In genomic region chr5:69467442-69468225, GRCh38 we compare ENCODE assay signal across 12 cellular contexts. TPM values are rescaled to one million over a fixed set of nuclear protein-coding genes. Genes with fewer than 3 reads are reported as not detected.
DNase-seq lines count a peak whose midpoint lies in the region; ATAC-seq and TF ChIP-seq lines count a peak whose summit lies in the region.
"Had no signal": no experiment of that assay in that cellular context is flagged by ENCODE, and none has a peak within 500 bp of the region (broad histone marks: within the 10 kb centered on the region; RNA-seq: fewer than 3 reads in every experiment).

No MANE protein-coding gene starts in this region.

- CTCF ChIA-PET in CD8-positive, alpha-beta memory T cell (lab: Charles Lee): no interaction called here

- in situ Hi-C loops in GM13977 (cut with MboI; ENCODE audit: low pct_unique_long_range_greater_than_20kb, low sequenced_read_pairs, unreplicated experiment) (no loop called here), HAP-1 (cut with MboI; ENCODE audit: low sequenced_read_pairs) (no loop called here)

- no peaks in the 10 kb centered on the region for H3K36me3 ChIP-seq in HAP-1 (replicated peaks)
- H3K36me3 ChIP-seq in CD8-positive, alpha-beta memory T cell (ENCODE audit: insufficient read depth, low read length): no peaks in the 10 kb centered on the region

- no peak overlapping the region for H3K4me3 ChIP-seq in HAP-1
- H3K4me3 ChIP-seq in CD8-positive, alpha-beta memory T cell (ENCODE audit: low read length): no peak overlapping the region

- H3K27me3 ChIP-seq in HAP-1 (ENCODE audit: low read depth): no peaks in the 10 kb centered on the region
- no peaks in the 10 kb centered on the region for H3K27me3 ChIP-seq in CD8-positive, alpha-beta memory T cell (ENCODE audit: insufficient read depth, low read length, poor library complexity, severe bottlenecking)

- no peak overlapping the region for H3K27ac Mint-ChIP-seq in activated T-helper 17 cell treated with anti-CD3 and anti-CD28 coated beads, Interleukin-2, amount 50 U/mL, for 72 hours
- H3K27ac Mint-ChIP-seq in CD8-positive, alpha-beta memory T cell: no peak overlapping the region

- H3K36me3 Mint-ChIP-seq in activated T-helper 17 cell treated with anti-CD3 and anti-CD28 coated beads, Interleukin-2, amount 50 U/mL, for 72 hours (ENCODE audit: low read depth): no peaks in the 10 kb centered on the region
- H3K36me3 Mint-ChIP-seq in CD8-positive, alpha-beta memory T cell: no peaks in the 10 kb centered on the region

- ATAC-seq in GM19455 (IDR thresholded peaks at IDR 0.05; ENCODE audit: unreplicated experiment): peak; percentile 96
- peak; percentile 97 for ATAC-seq in HG02885 (IDR thresholded peaks at IDR 0.05; ENCODE audit: poor library complexity, unreplicated experiment)
- ATAC-seq in HG03571 (IDR thresholded peaks at IDR 0.05; ENCODE audit: unreplicated experiment): peak; percentile 93
- ATAC-seq in activated T-helper 17 cell treated with anti-CD3 and anti-CD28 coated beads, Interleukin-2, amount 50 U/mL, for 72 hours (replicated peaks): no peak
- ATAC-seq: sciatic nerve had no signal

- POLR2A ChIA-PET in CD8-positive, alpha-beta memory T cell (lab: Charles Lee): no interaction called here

- H3K27ac ChIP-seq in CD8-positive, alpha-beta memory T cell (ENCODE audit: low read depth, low read length): no peak overlapping the region

- DNase-seq in GM13977 (ENCODE audit: low spot score): peak; percentile 78
- no peak for DNase-seq in epidermal melanocyte (ENCODE audit: insufficient read length, low spot score)
- no peak for DNase-seq in HAP-1 (ENCODE audit: low spot score in 2 of 2)
- DNase-seq in CD8-positive, alpha-beta memory T cell: no peak
- DNase-seq: activated CD4-positive, CD25-positive, alpha-beta regulatory T cell; dermis blood vessel endothelial cell; NCI-H2107 had no signal

- no peaks in the 10 kb centered on the region for H3K27me3 Mint-ChIP-seq in activated T-helper 17 cell treated with anti-CD3 and anti-CD28 coated beads, Interleukin-2, amount 50 U/mL, for 72 hours
- no peaks in the 10 kb centered on the region for H3K27me3 Mint-ChIP-seq in CD8-positive, alpha-beta memory T cell

- no peaks in the 10 kb centered on the region for H3K4me1 Mint-ChIP-seq in activated T-helper 17 cell treated with anti-CD3 and anti-CD28 coated beads, Interleukin-2, amount 50 U/mL, for 72 hours
- no peaks in the 10 kb centered on the region for H3K4me1 Mint-ChIP-seq in CD8-positive, alpha-beta memory T cell

- H3K9me3 ChIP-seq in HAP-1: no peaks in the 10 kb centered on the region
- H3K9me3 ChIP-seq in CD8-positive, alpha-beta memory T cell (ENCODE audit: low read length): no peaks in the 10 kb centered on the region

- TF ChIP-seq CTCF in GM13977 (IDR thresholded peaks at IDR 0.05; ENCODE audit: extremely low read depth, insufficient read depth, missing control alignments): no peak

- no peak overlapping the region for H3K4me3 Mint-ChIP-seq in activated T-helper 17 cell treated with anti-CD3 and anti-CD28 coated beads, Interleukin-2, amount 50 U/mL, for 72 hours
- H3K4me3 Mint-ChIP-seq in CD8-positive, alpha-beta memory T cell: no peak overlapping the region

- H3K9me3 Mint-ChIP-seq in activated T-helper 17 cell treated with anti-CD3 and anti-CD28 coated beads, Interleukin-2, amount 50 U/mL, for 72 hours: no peaks in the 10 kb centered on the region
- H3K9me3 Mint-ChIP-seq in CD8-positive, alpha-beta memory T cell: peaks cover 0 to 2% (median 0%) of the 10 kb centered on the region in 5 donors

- no peaks in the 10 kb centered on the region for H3K4me1 ChIP-seq in HAP-1
- H3K4me1 ChIP-seq in CD8-positive, alpha-beta memory T cell (ENCODE audit: insufficient read depth, low read length): no peaks in the 10 kb centered on the region

RNA-seq across cellular contexts. Expression of gene OCLN, which starts 25.0 kb away (rescaled TPM):
- total RNA-seq in activated T-helper 17 cell treated with anti-CD3 and anti-CD28 coated beads, Interleukin-2, amount 50 U/mL, for 72 hours: 1 to 10 TPM in 1 of 2 donors, under 1 TPM in 1; 0.76 to 4.4 TPM
- total RNA-seq in CD8-positive, alpha-beta memory T cell: under 1 TPM; 0.58 to 0.68 TPM
- 0.14 TPM for polyA plus RNA-seq in CD8-positive, alpha-beta memory T cell

RNA-seq across cellular contexts. Expression of gene MARVELD2, which starts 52.7 kb away (rescaled TPM):
- total RNA-seq in activated T-helper 17 cell treated with anti-CD3 and anti-CD28 coated beads, Interleukin-2, amount 50 U/mL, for 72 hours: under 1 TPM; 0.37 to 0.69 TPM
- total RNA-seq in CD8-positive, alpha-beta memory T cell: under 1 TPM; 0.39 to 0.40 TPM
- 1.4 TPM for polyA plus RNA-seq in CD8-positive, alpha-beta memory T cell
